ENCODE assay signal across 8 cellular contexts in the genomic region with DNA sequence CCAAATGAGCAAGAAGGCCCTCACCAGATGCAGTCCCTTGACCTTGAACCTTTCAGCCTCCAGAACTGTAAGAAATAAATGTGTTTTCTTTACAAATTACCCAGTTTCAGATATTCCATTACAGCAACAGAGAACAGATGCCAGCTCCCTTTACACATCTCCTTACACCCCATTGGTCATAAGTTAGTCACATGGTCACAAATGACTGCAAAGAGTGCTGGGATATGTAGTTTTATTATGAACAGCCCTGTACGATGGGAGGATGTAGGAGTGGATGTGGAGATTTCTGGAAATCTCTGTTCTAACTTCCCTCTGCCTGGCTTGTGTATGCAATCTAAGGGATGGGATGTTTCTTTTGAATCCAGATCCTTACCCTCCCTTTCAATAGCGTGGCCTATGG. TPM values are rescaled to one million over a fixed set of nuclear protein-coding genes. Genes with fewer than 3 reads are reported as not detected.
DNase-seq lines count a peak whose midpoint lies in the region; ATAC-seq and TF ChIP-seq lines count a peak whose summit lies in the region.

No MANE protein-coding gene starts in this region.

- H3K9me2 ChIP-seq in GM23338 (ENCODE audit: insufficient read depth): no peaks in the 10 kb centered on the region

- H3K4me2 ChIP-seq in GM23338: no peak overlapping the region

- TF ChIP-seq CTCF in GM23338 (conservative IDR thresholded peaks at IDR 0.05; ENCODE audit: low read depth in 2 of 2) (no peak), cardiac fibroblast (IDR thresholded peaks at IDR 0.05; ENCODE audit: low read depth, low read length) (no peak)

- no peaks in the 10 kb centered on the region for H3F3A ChIP-seq in GM23338 (replicated peaks; ENCODE audit: low read depth)

- H3K27ac Mint-ChIP-seq in GM23338: no peak overlapping the region
- H3K27ac Mint-ChIP-seq in natural killer cell treated with Interleukin-12 subunit alpha and Interleukin-12 subunit beta and Interleukin-15 and Interleukin-18, amount 100 ng/mL, for 72 hours: no peak overlapping the region

- H3K79me2 ChIP-seq in GM23338 (replicated peaks; ENCODE audit: insufficient read depth): no peaks in the 10 kb centered on the region

- DNase-seq in DMS53 treated with DMSO at 0.1 percent for 48 hours (lab: John Stamatoyannopoulos, UW; ENCODE audit: unreplicated experiment): peak; percentile 43
- peak; percentile 71 for DNase-seq in GM23338 (ENCODE audit: low spot score)
- peak; percentile 55 to 90 for DNase-seq in NCI-H524 (lab: John Stamatoyannopoulos, UW)
- peak; percentile 69 to 73 for DNase-seq in cardiac fibroblast (ENCODE audit: low read depth in 2 of 2)
- DNase-seq in natural killer cell treated with Interleukin-12 subunit alpha and Interleukin-12 subunit beta and Interleukin-15 and Interleukin-18, amount 100 ng/mL, for 72 hours (ENCODE audit: low spot score): no peak
- no peak for DNase-seq in NK-92 (lab: John Stamatoyannopoulos, UW; ENCODE audit: unreplicated experiment)
- no peak for DNase-seq in islet precursor cell

- no peak overlapping the region for H3K4me3 Mint-ChIP-seq in GM23338
- H3K4me3 Mint-ChIP-seq in natural killer cell treated with Interleukin-12 subunit alpha and Interleukin-12 subunit beta and Interleukin-15 and Interleukin-18, amount 100 ng/mL, for 72 hours: no peak overlapping the region

- H2AFZ ChIP-seq in GM23338: no peak overlapping the region

- ATAC-seq in GM23338 (peak; percentile 91), HG02885 (IDR thresholded peaks at IDR 0.05; ENCODE audit: poor library complexity, unreplicated experiment) (no peak)
- ATAC-seq in natural killer cell treated with Interleukin-12 subunit alpha and Interleukin-12 subunit beta and Interleukin-15 and Interleukin-18, amount 100 ng/mL, for 72 hours: peak; percentile 56 to 70

- no peaks in the 10 kb centered on the region for H3K36me3 ChIP-seq in GM23338 (ENCODE audit: insufficient read depth)

- peaks cover 18% of the 10 kb centered on the region for H3K4me1 Mint-ChIP-seq in GM23338
- H3K4me1 Mint-ChIP-seq in natural killer cell treated with Interleukin-12 subunit alpha and Interleukin-12 subunit beta and Interleukin-15 and Interleukin-18, amount 100 ng/mL, for 72 hours (ENCODE audit: low read depth in 2 of 2): peaks cover 0 to 3% of the 10 kb centered on the region in 2 donors

- no peaks in the 10 kb centered on the region for H3K27me3 ChIP-seq in GM23338 (ENCODE audit: insufficient read depth)

- H3K27me3 Mint-ChIP-seq in GM23338 (ENCODE audit: insufficient read depth, low read depth, poor library complexity): peaks cover 4% of the 10 kb centered on the region
- H3K27me3 Mint-ChIP-seq in natural killer cell treated with Interleukin-12 subunit alpha and Interleukin-12 subunit beta and Interleukin-15 and Interleukin-18, amount 100 ng/mL, for 72 hours: peaks cover 17 to 26% of the 10 kb centered on the region in 2 donors

- H4K20me1 ChIP-seq in GM23338 (replicated peaks; ENCODE audit: insufficient read depth): no peaks in the 10 kb centered on the region

- H3K9me3 Mint-ChIP-seq in GM23338: no peaks in the 10 kb centered on the region
- H3K9me3 Mint-ChIP-seq in natural killer cell treated with Interleukin-12 subunit alpha and Interleukin-12 subunit beta and Interleukin-15 and Interleukin-18, amount 100 ng/mL, for 72 hours: no peaks in the 10 kb centered on the region

- H3K4me3 ChIP-seq in GM23338 (no peak overlapping the region), cardiac fibroblast (replicated peaks in 1 of 2; ENCODE audit: low read depth in 2 of 2, low read length in 2 of 2) (no peak overlapping the region)

- no peaks in the 10 kb centered on the region for H3K36me3 Mint-ChIP-seq in GM23338 (ENCODE audit: low read depth)
- H3K36me3 Mint-ChIP-seq in natural killer cell treated with Interleukin-12 subunit alpha and Interleukin-12 subunit beta and Interleukin-15 and Interleukin-18, amount 100 ng/mL, for 72 hours: no peaks in the 10 kb centered on the region

- no peak overlapping the region for H3K27ac ChIP-seq in GM23338 (ENCODE audit: low read depth)

- 0 out of 2 replicates have a peak, but pooled peaks cover 4% of the 10 kb centered on the region for H3K4me1 ChIP-seq in GM23338 (ENCODE audit: insufficient read depth)

TF ChIP-seq in GM23338, 12 proteins besides CTCF, POLR2A, EP300 and RAD21:
- no peak for TF ChIP-seq ZNF114 (CRISPR knock-in tag; IDR thresholded peaks at IDR 0.05)
- TF ChIP-seq, protein P1, sequence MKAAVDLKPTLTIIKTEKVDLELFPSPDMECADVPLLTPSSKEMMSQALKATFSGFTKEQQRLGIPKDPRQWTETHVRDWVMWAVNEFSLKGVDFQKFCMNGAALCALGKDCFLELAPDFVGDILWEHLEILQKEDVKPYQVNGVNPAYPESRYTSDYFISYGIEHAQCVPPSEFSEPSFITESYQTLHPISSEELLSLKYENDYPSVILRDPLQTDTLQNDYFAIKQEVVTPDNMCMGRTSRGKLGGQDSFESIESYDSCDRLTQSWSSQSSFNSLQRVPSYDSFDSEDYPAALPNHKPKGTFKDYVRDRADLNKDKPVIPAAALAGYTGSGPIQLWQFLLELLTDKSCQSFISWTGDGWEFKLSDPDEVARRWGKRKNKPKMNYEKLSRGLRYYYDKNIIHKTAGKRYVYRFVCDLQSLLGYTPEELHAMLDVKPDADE (IDR thresholded peaks at IDR 0.05): peak; percentile 46; the same call in 1 of the 2 replicates
TF ChIP-seq in GM23338: peak in this region for 1.

RNA-seq across cellular contexts. Expression of a gene that starts 13.3 kb away (rescaled TPM):
- total RNA-seq in GM23338 (2014; rRNA removed; shearing (Covaris generic)): 231 and 286 TPM in 2 replicates
- 5,312 and 5,616 TPM in 2 replicates for polyA plus RNA-seq in GM23338 (2016; fragmentation: Nextera tagmentation; extraction: Ambion mirVana)
- total RNA-seq in natural killer cell treated with Interleukin-12 subunit alpha and Interleukin-12 subunit beta and Interleukin-15 and Interleukin-18, amount 100 ng/mL, for 72 hours: 100 to 1,000 TPM; 593 to 982 TPM

RNA-seq across cellular contexts. Expression of a gene that starts 23.2 kb away (rescaled TPM):
- 3.9 and 5.2 TPM in 2 replicates for total RNA-seq in GM23338 (2014; rRNA removed; shearing (Covaris generic))
- polyA plus RNA-seq in GM23338 (2016; fragmentation: Nextera tagmentation; extraction: Ambion mirVana): 1.4 and 2.1 TPM in 2 replicates
- total RNA-seq in natural killer cell treated with Interleukin-12 subunit alpha and Interleukin-12 subunit beta and Interleukin-15 and Interleukin-18, amount 100 ng/mL, for 72 hours: 1 to 10 TPM; 1.5 to 1.9 TPM

Comparison
In these comparisons a context has a peak if more than half of its experiments do, and no peak if none do; other contexts are left out.
1. DNase-seq: peak in DMS53 treated with DMSO at 0.1 percent for 48 hours (single experiment), GM23338 (single experiment), NCI-H524 (2 of 2) and cardiac fibroblast (2 of 2); none in natural killer cell treated with Interleukin-12 subunit alpha and Interleukin-12 subunit beta and Interleukin-15 and Interleukin-18, amount 100 ng/mL, for 72 hours (single experiment), NK-92 (single experiment) and islet precursor cell (single experiment).